In genomic region chr10:62554632-62555199, GRCh38 we compare ENCODE assay signal across 8 cellular contexts.
DNase-seq lines count a peak whose midpoint lies in the region; ATAC-seq and TF ChIP-seq lines count a peak whose summit lies in the region.

No MANE protein-coding gene starts in this region.

- H3K27me3 ChIP-seq in aorta (ENCODE audit: control insufficient read depth in 1 of 2, insufficient read depth in 2 of 2, low read length in 1 of 2), result no peaks in the 10 kb centered on the region

- DNase-seq in OCI-M1 (lab: John Stamatoyannopoulos, UW) (peak; percentile 61), aorta (no peak)
- peak; percentile 63 for DNase-seq in natural killer cell treated with Interleukin-12 subunit alpha and Interleukin-12 subunit beta and Interleukin-15 and Interleukin-18, amount 100 ng/mL, for 72 hours (ENCODE audit: low spot score)
- DNase-seq in effector CD4-positive, alpha-beta T cell, result no peak

- intact Hi-C loops in aorta (cut with DNase I), result no loop called here

- ATAC-seq in GM18498 (IDR thresholded peaks at IDR 0.05; ENCODE audit: unreplicated experiment) (peak; percentile 70), HG03354 (IDR thresholded peaks at IDR 0.05; ENCODE audit: poor library complexity, severe bottlenecking, unreplicated experiment) (peak; percentile 85), esophagus mucosa (peak; percentile 36), aorta (ENCODE audit: low FRiP score) (no peak)
- no peak for ATAC-seq in natural killer cell treated with Interleukin-12 subunit alpha and Interleukin-12 subunit beta and Interleukin-15 and Interleukin-18, amount 100 ng/mL, for 72 hours

- peak; percentile 84 for TF ChIP-seq CTCF in C4-2B (conservative IDR thresholded peaks at IDR 0.05)

- no peaks in the 10 kb centered on the region for H3K4me1 Mint-ChIP-seq in natural killer cell treated with Interleukin-12 subunit alpha and Interleukin-12 subunit beta and Interleukin-15 and Interleukin-18, amount 100 ng/mL, for 72 hours (ENCODE audit: low read depth in 2 of 2)

- no peak overlapping the region for H3K4me3 Mint-ChIP-seq in natural killer cell treated with Interleukin-12 subunit alpha and Interleukin-12 subunit beta and Interleukin-15 and Interleukin-18, amount 100 ng/mL, for 72 hours

- H3K36me3 Mint-ChIP-seq in natural killer cell treated with Interleukin-12 subunit alpha and Interleukin-12 subunit beta and Interleukin-15 and Interleukin-18, amount 100 ng/mL, for 72 hours, result no peaks in the 10 kb centered on the region

- H3K27ac ChIP-seq in C4-2B, result no peak overlapping the region
- H3K27ac ChIP-seq in aorta (ENCODE audit: low read depth in 1 of 2, low read length in 2 of 2), result no peak overlapping the region

- no peaks in the 10 kb centered on the region for H3K9me3 ChIP-seq in aorta (ENCODE audit: control insufficient read depth, low read length)

- H3K27ac Mint-ChIP-seq in natural killer cell treated with Interleukin-12 subunit alpha and Interleukin-12 subunit beta and Interleukin-15 and Interleukin-18, amount 100 ng/mL, for 72 hours, result no peak overlapping the region

- H3K4me1 ChIP-seq in aorta (ENCODE audit: control insufficient read depth in 1 of 2, insufficient read depth in 2 of 2, low read length in 2 of 2), result no peaks in the 10 kb centered on the region

- WGBS in aorta, 2 donors, result 61 to 64% methylated on average over 7 of the region's 7 CpGs

- no peaks in the 10 kb centered on the region for H3K36me3 ChIP-seq in aorta (ENCODE audit: control insufficient read depth in 1 of 2, insufficient read depth in 2 of 2, low read length in 1 of 2)

- H3K27me3 Mint-ChIP-seq in natural killer cell treated with Interleukin-12 subunit alpha and Interleukin-12 subunit beta and Interleukin-15 and Interleukin-18, amount 100 ng/mL, for 72 hours, result peaks cover 20 to 24% of the 10 kb centered on the region in 2 donors

- no peak overlapping the region for H3K4me3 ChIP-seq in aorta (ENCODE audit: low read length in 2 of 2)

- no peaks in the 10 kb centered on the region for H3K9me3 Mint-ChIP-seq in natural killer cell treated with Interleukin-12 subunit alpha and Interleukin-12 subunit beta and Interleukin-15 and Interleukin-18, amount 100 ng/mL, for 72 hours

Comparison
In these comparisons a context has a peak if more than half of its experiments do, and no peak if none do; other contexts are left out.
1. ATAC-seq: peak in GM18498 (single experiment), HG03354 (single experiment) and esophagus mucosa (single experiment); none in natural killer cell treated with Interleukin-12 subunit alpha and Interleukin-12 subunit beta and Interleukin-15 and Interleukin-18, amount 100 ng/mL, for 72 hours (0 of 2) and aorta (single experiment).
2. DNase-seq: peak in OCI-M1 (single experiment) and natural killer cell treated with Interleukin-12 subunit alpha and Interleukin-12 subunit beta and Interleukin-15 and Interleukin-18, amount 100 ng/mL, for 72 hours (single experiment); none in aorta (0 of 2) and effector CD4-positive, alpha-beta T cell (single experiment).